ENCODE assay signal across 21 cellular contexts in the genomic region with DNA sequence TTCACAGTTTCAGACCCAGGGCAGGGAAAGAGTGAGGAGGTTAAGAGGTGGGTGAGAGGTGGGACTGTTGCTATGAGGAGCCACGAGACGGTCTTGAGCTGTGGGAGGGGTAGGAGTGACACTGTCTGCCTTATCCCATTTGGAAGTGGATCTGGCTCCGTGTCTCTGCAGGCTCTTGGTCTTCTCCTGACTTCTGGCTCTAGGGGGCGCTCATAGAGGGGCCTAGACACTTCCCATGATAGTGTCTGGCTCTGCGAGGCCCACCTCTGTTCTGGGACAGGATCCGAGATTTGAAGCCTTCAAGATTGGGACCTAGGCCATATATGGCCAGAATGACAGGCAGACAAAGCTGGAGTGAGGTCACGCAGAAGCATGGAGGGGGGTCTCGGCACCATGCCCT.
DNase-seq lines count a peak whose midpoint lies in the region; ATAC-seq and TF ChIP-seq lines count a peak whose summit lies in the region.
"Had no signal": no experiment of that assay in that cellular context is flagged by ENCODE, and none has a peak within 500 bp of the region (broad histone marks: within the 10 kb centered on the region; RNA-seq: fewer than 3 reads in every experiment).

No MANE protein-coding gene starts in this region.

- peak; percentile 49 for TF ChIP-seq CTCF in DOHH2 (IDR thresholded peaks at IDR 0.05; ENCODE audit: low read depth, low read length, poor library complexity, severe bottlenecking)
- TF ChIP-seq CTCF in GM12875 (IDR thresholded peaks at IDR 0.05; ENCODE audit: borderline replicate concordance, insufficient read depth, low read depth, low read length): peak; percentile 5; the same call in 1 of the 2 replicates
- TF ChIP-seq CTCF in PC-3 (conservative IDR thresholded peaks at IDR 0.05; ENCODE audit: low read depth, low read length): peak; percentile 22; the same call in 1 of the 2 replicates
- TF ChIP-seq CTCF in mucosa of descending colon (IDR thresholded peaks at IDR 0.05): no peak
- TF ChIP-seq CTCF in colonic mucosa (IDR thresholded peaks at IDR 0.05): no peak

- H2AFZ ChIP-seq in PC-3 (ENCODE audit: low read length): no peak overlapping the region

- no peaks in the 10 kb centered on the region for H3K79me2 ChIP-seq in DOHH2 (ENCODE audit: control insufficient read depth, low read length)
- no peaks in the 10 kb centered on the region for H3K79me2 ChIP-seq in PC-3 (ENCODE audit: low read length)

- H3K36me3 ChIP-seq in DOHH2 (ENCODE audit: control insufficient read depth, low read length): no peaks in the 10 kb centered on the region
- no peaks in the 10 kb centered on the region for H3K36me3 ChIP-seq in PC-3 (ENCODE audit: low read depth, low read length)
- no peaks in the 10 kb centered on the region for H3K36me3 ChIP-seq in iPS DF 6.9 (ENCODE audit: control insufficient read depth, insufficient read depth, low read length)
- H3K36me3 ChIP-seq in mucosa of descending colon (ENCODE audit: low read depth): no peaks in the 10 kb centered on the region
- H3K36me3 ChIP-seq in colonic mucosa: no peaks in the 10 kb centered on the region
- H3K36me3 ChIP-seq: SJSA1, thyroid gland had no signal

- H3K9me3 ChIP-seq in DOHH2 (ENCODE audit: control insufficient read depth, insufficient read depth, low read length) (peaks cover 7% of the 10 kb centered on the region; the same call in 1 of the 2 replicates), PC-3 (ENCODE audit: low read length) (peaks cover 4% of the 10 kb centered on the region; the same call in 1 of the 2 replicates), iPS DF 6.9 (ENCODE audit: control insufficient read depth, insufficient read depth, low read length) (no peaks in the 10 kb centered on the region), mucosa of descending colon (peaks cover 8% of the 10 kb centered on the region), colonic mucosa (no peaks in the 10 kb centered on the region)
- H3K9me3 ChIP-seq: thyroid gland had no signal

- no TSS peak for BruUV-seq in PC-3 (replicated peaks; lab: Mats Ljungman, UMichigan)

- CTCF ChIA-PET in PC-3 (lab: Charles Lee): no interaction called here

- no CpG with 5 or more reads among the region's 8 CpGs for WGBS in iPS DF 6.9 (ENCODE audit: insufficient coverage, insufficient read length)

- H3F3A ChIP-seq in DOHH2 (ENCODE audit: control insufficient read depth, insufficient read depth) (no peaks in the 10 kb centered on the region), PC-3 (ENCODE audit: low read length, unreplicated experiment) (no peaks in the 10 kb centered on the region)

- H3K4me3 ChIP-seq in DOHH2 (ENCODE audit: low read length) (no peak overlapping the region), GM12875 (ENCODE audit: low read depth, low read length) (no peak overlapping the region), PC-3 (ENCODE audit: low read length) (no peak overlapping the region), iPS DF 6.9 (ENCODE audit: low read length) (no peak overlapping the region), mucosa of descending colon (no peak overlapping the region), colonic mucosa (no peak overlapping the region)
- H3K4me3 ChIP-seq: SJSA1, thyroid gland had no signal

- H3K4me1 ChIP-seq in DOHH2 (ENCODE audit: control insufficient read depth, low read length) (no peaks in the 10 kb centered on the region), PC-3 (ENCODE audit: insufficient read depth, low read length) (no peaks in the 10 kb centered on the region), iPS DF 6.9 (ENCODE audit: control insufficient read depth, insufficient read depth, low read length) (no peaks in the 10 kb centered on the region), mucosa of descending colon (ENCODE audit: low read depth) (no peaks in the 10 kb centered on the region), colonic mucosa (no peaks in the 10 kb centered on the region)
- H3K4me1 ChIP-seq: SJSA1, thyroid gland had no signal

- ATAC-seq in PC-3 (no peak), HG02588 (IDR thresholded peaks at IDR 0.05; ENCODE audit: unreplicated experiment) (no peak), mucosa of descending colon (no peak)
- ATAC-seq: activated naive CD4-positive, alpha-beta T cell treated with anti-CD3 and anti-CD28 coated beads, Interleukin-2, amount 50 U/mL, for 72 hours; left lobe of liver had no signal

- H3K9ac ChIP-seq in PC-3 (ENCODE audit: low read length): no peak overlapping the region
- H3K9ac ChIP-seq in colonic mucosa (ENCODE audit: low read depth in 2 of 2, low read length in 2 of 2): no peak overlapping the region

- H3K27ac ChIP-seq in DOHH2 (ENCODE audit: low read depth, low read length) (no peak overlapping the region), PC-3 (ENCODE audit: low read length) (no peak overlapping the region), iPS DF 6.9 (ENCODE audit: low read length) (no peak overlapping the region), colonic mucosa (no peak overlapping the region)
- H3K27ac ChIP-seq: SJSA1, thyroid gland had no signal

- POLR2A ChIA-PET in PC-3 (lab: Charles Lee; ENCODE audit: unreplicated experiment): no interaction called here

- intact Hi-C loops in PC-3 (cut with micrococcal nuclease): no loop called here
- intact Hi-C loops in mucosa of descending colon (cut with DNase I, micrococcal nuclease): no loop called here
- intact Hi-C loops in colonic mucosa (cut with DNase I): no loop called here

- no peak for DNase-seq in PC-3
- DNase-seq in iPS DF 6.9 (ENCODE audit: low read depth, low spot score): peak; percentile 20
- no peak for DNase-seq in mucosa of descending colon
- no peak for DNase-seq in colonic mucosa
- DNase-seq: activated CD4-positive, CD25-positive, alpha-beta regulatory T cell treated with anti-CD3 and anti-CD28 coated beads, Interleukin-2, amount 50 U/mL, for 72 hours; effector memory CD4-positive, alpha-beta T cell; GOT3; midbrain; NCI-H1048; NCI-H1930; NCI-H2227 treated with DMSO at 0.1 percent for 48 hours; posterior cingulate gyrus; stimulated activated naive CD4-positive, alpha-beta T cell treated with Interleukin-2 at 50 U/mL for 16 hours; T-helper 9 cell; thyroid gland had no signal

- no peaks in the 10 kb centered on the region for H4K20me1 ChIP-seq in DOHH2 (ENCODE audit: control insufficient read depth, insufficient read depth, low read depth, low read length)
- H4K20me1 ChIP-seq in PC-3 (ENCODE audit: low read length): no peaks in the 10 kb centered on the region

- no peak overlapping the region for H3K4me2 ChIP-seq in DOHH2 (ENCODE audit: low read length)
- no peak overlapping the region for H3K4me2 ChIP-seq in PC-3 (ENCODE audit: low read length)

- H3K9me2 ChIP-seq in DOHH2 (replicated peaks; ENCODE audit: control insufficient read depth, low read length) (no peaks in the 10 kb centered on the region), PC-3 (replicated peaks; ENCODE audit: low read length) (no peaks in the 10 kb centered on the region)

- H3K27me3 ChIP-seq in DOHH2 (ENCODE audit: control insufficient read depth, low read length) (no peaks in the 10 kb centered on the region), PC-3 (ENCODE audit: low read length) (0 out of 2 replicates have a peak, but pooled peaks cover 5% of the 10 kb centered on the region), iPS DF 6.9 (ENCODE audit: control insufficient read depth, insufficient read depth, low read length) (no peaks in the 10 kb centered on the region), colonic mucosa (no peaks in the 10 kb centered on the region)
- H3K27me3 ChIP-seq: thyroid gland had no signal

Comparison
In these comparisons a context has a peak if more than half of its experiments do, and no peak if none do; other contexts are left out.
1. CTCF ChIP-seq: peak in DOHH2 (single experiment), GM12875 (single experiment) and PC-3 (single experiment); none in mucosa of descending colon (single experiment) and colonic mucosa (single experiment).